1 cellular context compared by ENCODE assay signal in genomic region chr4:113901994-113902787, GRCh38.
TF ChIP-seq lines count a peak whose summit lies in the region.

No MANE protein-coding gene starts in this region.

TF ChIP-seq in GM12878, 131 proteins besides CTCF, POLR2A, EP300 and RAD21 (continued from another document):
- TF ChIP-seq RCOR1 (conservative IDR thresholded peaks at IDR 0.05; ENCODE audit: low read depth, low read length) (no peak), NFXL1 (IDR thresholded peaks at IDR 0.05; ENCODE audit: borderline replicate concordance) (no peak)
